Comparison of ENCODE assay signal across 8 cellular contexts in the genomic region with DNA sequence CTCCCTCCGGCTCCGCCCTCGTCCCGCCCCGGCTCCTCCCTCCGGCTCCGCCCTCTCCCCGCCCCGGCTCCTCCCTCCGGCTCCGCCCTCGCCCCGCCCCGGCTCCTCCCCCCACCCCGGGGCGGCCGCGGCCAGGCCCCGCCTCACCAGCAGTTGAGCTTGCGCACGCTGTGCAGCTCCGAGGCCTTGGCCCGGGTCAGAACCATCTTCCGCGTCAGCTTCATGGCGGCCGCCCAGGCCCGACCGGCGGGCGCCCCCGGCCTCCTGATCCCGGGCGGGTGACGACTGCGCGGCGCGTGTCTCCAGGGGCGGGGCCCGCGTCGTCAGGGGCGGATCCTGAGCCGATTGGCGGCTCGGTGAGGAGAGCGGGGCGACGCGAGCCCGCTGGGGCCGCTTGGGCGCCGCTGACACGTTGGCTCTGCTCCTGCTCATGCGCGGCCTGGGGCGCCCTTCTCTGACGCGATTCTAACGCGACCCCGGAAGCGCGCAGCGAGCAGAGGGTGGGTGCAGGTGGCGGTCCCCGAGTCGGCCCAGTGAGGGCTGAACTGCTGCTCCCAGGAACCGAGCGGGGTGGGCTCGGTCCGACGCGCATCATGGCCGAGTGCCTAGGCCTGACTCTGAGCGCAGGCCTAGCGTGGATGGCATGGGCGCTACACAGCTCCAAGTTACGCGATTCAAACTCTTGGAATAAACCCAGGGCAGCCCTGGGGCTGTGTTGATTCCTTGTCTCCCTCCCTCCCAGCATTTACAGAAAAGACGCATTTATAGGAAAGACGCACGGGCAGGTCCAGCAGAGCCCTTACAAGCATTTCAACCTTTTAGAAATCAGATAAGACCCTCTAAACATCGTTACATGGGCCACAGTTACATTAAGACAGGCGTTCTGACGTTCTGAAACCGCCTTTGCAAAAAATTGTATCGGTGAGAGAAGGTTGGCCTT. TPM values are rescaled to one million over a fixed set of nuclear protein-coding genes. Genes with fewer than 3 reads are reported as not detected.
DNase-seq lines count a peak whose midpoint lies in the region; ATAC-seq and TF ChIP-seq lines count a peak whose summit lies in the region.

A gene (minus strand): TSS at position 420 of the 940 bp plus-strand sequence. CDS start 196 bp downstream, at position 224.

- POLR2A ChIA-PET in activated CD4-positive, alpha-beta T cell treated with anti-CD3 and anti-CD28 coated beads, Interleukin-2, amount 10 ng/mL, durations not matched to agents 7 days and 5 days (lab: Charles Lee): no interaction called here

- TF ChIP-seq CTCF in coronary artery (IDR thresholded peaks at IDR 0.05): no peak

- H3K4me3 ChIP-seq in coronary artery: peak within 1 kb of the TSS; percentile 89

- H3K27ac Mint-ChIP-seq in activated CD4-positive, alpha-beta T cell treated with anti-CD3 and anti-CD28 coated beads, Interleukin-2, amount 10 ng/mL, durations not matched to agents 7 days and 5 days: peak within 1 kb of the TSS; percentile 96

- H3K9me3 Mint-ChIP-seq in activated CD4-positive, alpha-beta T cell treated with anti-CD3 and anti-CD28 coated beads, Interleukin-2, amount 10 ng/mL, durations not matched to agents 7 days and 5 days: no peaks in the 10 kb centered on the region

- peak; percentile 48 to 96 (median 94) for DNase-seq in C1 segment of cervical spinal cord (lab: John Stamatoyannopoulos, UW)
- DNase-seq in NCI-H69 (lab: John Stamatoyannopoulos, UW): peak; percentile 99
- peak; percentile 94 for DNase-seq in activated CD4-positive, alpha-beta T cell treated with anti-CD3 and anti-CD28 coated beads, Interleukin-2, amount 10 ng/mL, durations not matched to agents 7 days and 5 days
- DNase-seq in coronary artery (ENCODE audit: low spot score): peak; percentile 97
- peak; percentile 98 for DNase-seq in left kidney (ENCODE audit: low read depth, low spot score)
- DNase-seq in stimulated activated CD4-positive, alpha-beta T cell treated with anti-CD3 and anti-CD28 coated beads, Interleukin-1b, Interleukin-23, amount 100 ng/mL, for 48 hours: peak; percentile 96

- H3K4me1 Mint-ChIP-seq in activated CD4-positive, alpha-beta T cell treated with anti-CD3 and anti-CD28 coated beads, Interleukin-2, amount 10 ng/mL, durations not matched to agents 7 days and 5 days: peaks cover 26% of the 10 kb centered on the region

- H3K27ac ChIP-seq in coronary artery: peak within 1 kb of the TSS; percentile 95 to 99

- ATAC-seq in GM19372 (IDR thresholded peaks at IDR 0.05; ENCODE audit: low read depth, unreplicated experiment) (peak; percentile 90), HG03521 (IDR thresholded peaks at IDR 0.05; ENCODE audit: unreplicated experiment) (peak; percentile 89)

- H3K27me3 Mint-ChIP-seq in activated CD4-positive, alpha-beta T cell treated with anti-CD3 and anti-CD28 coated beads, Interleukin-2, amount 10 ng/mL, durations not matched to agents 7 days and 5 days: no peaks in the 10 kb centered on the region

- peaks cover 2% of the 10 kb centered on the region for H3K36me3 Mint-ChIP-seq in activated CD4-positive, alpha-beta T cell treated with anti-CD3 and anti-CD28 coated beads, Interleukin-2, amount 10 ng/mL, durations not matched to agents 7 days and 5 days (ENCODE audit: low read depth)

- CTCF ChIA-PET in activated CD4-positive, alpha-beta T cell treated with anti-CD3 and anti-CD28 coated beads, Interleukin-2, amount 10 ng/mL, durations not matched to agents 7 days and 5 days (lab: Charles Lee): interaction anchor here (1.0 to 1.4 kb wide), 3 partner anchors 113 to 326 kb away, joined by 3 read pairs; no protein-coding TSS in a partner anchor

- H3K4me3 Mint-ChIP-seq in activated CD4-positive, alpha-beta T cell treated with anti-CD3 and anti-CD28 coated beads, Interleukin-2, amount 10 ng/mL, durations not matched to agents 7 days and 5 days: peak within 1 kb of the TSS; percentile 89

RNA-seq across cellular contexts. Expression of the gene that starts here (rescaled TPM):
- total RNA-seq in activated CD4-positive, alpha-beta T cell treated with anti-CD3 and anti-CD28 coated beads, Interleukin-2, amount 10 ng/mL, durations not matched to agents 7 days and 5 days: 10 to 100 TPM; 11.6 to 16.0 TPM

Comparison
In these comparisons a context has a peak if more than half of its experiments do, and no peak if none do; other contexts are left out.
1. Peak in every context shown above with its lines: DNase-seq, ATAC-seq, H3K4me3 ChIP-seq and H3K27ac ChIP-seq.